ENCODE assay signal across 1 cellular context in the genomic region with DNA sequence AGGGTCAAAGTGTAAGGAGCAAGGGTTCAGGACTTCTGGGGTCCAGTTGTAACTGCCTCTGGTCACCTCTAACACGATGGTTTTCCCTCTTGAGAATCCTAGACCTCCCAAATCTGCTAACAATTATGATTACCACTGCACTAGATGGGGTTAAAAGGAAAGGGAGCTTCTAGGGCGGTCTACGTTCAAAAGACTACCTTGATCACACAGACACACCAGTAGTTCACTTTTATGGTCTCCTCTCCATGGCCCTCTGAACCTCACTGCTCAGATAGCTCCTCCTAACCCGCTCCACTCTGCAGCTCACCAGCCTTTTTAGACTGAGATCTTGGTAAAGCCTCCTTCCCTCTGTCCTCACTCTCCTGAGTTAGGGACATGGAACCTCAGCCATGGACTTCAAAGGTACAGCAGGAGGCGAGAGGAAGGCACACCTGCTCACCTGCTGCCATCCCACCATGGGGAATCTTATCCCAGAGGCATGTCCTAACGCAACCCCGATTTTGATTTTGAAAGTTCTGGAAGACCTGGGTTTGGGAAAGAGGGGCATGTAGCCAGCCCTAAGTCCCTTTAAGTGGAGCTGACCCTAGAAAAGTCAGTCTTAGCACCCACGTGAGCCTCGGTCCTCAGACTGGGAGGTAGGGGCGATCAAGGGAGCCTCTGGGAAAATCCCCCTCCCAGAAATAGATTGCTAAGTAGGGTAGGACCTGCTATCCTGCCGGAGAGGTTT.
TF ChIP-seq lines count a peak whose summit lies in the region.

No MANE protein-coding gene starts in this region.

TF ChIP-seq in HepG2, 621 proteins besides CTCF, POLR2A, EP300 and RAD21 (continued from another document and continues in another):
- TF ChIP-seq FOXA1 (IDR thresholded peaks at IDR 0.05) = no peak
- TF ChIP-seq FOXA1 (CRISPR knock-in tag; IDR thresholded peaks at IDR 0.05) = no peak
- TF ChIP-seq FOXK2 (IDR thresholded peaks at IDR 0.05) = no peak
- no peak for TF ChIP-seq ZNF549 (CRISPR knock-in tag; IDR thresholded peaks at IDR 0.05)
- no peak for TF ChIP-seq ZNF234 (CRISPR knock-in tag; conservative IDR thresholded peaks at IDR 0.05)
- TF ChIP-seq CBX5 (CRISPR knock-in tag; IDR thresholded peaks at IDR 0.05; ENCODE audit: borderline replicate concordance) = no peak; the same call in 1 of the 2 replicates
- no peak for TF ChIP-seq GTF3A (CRISPR knock-in tag; conservative IDR thresholded peaks at IDR 0.05)
- TF ChIP-seq, protein P1, sequence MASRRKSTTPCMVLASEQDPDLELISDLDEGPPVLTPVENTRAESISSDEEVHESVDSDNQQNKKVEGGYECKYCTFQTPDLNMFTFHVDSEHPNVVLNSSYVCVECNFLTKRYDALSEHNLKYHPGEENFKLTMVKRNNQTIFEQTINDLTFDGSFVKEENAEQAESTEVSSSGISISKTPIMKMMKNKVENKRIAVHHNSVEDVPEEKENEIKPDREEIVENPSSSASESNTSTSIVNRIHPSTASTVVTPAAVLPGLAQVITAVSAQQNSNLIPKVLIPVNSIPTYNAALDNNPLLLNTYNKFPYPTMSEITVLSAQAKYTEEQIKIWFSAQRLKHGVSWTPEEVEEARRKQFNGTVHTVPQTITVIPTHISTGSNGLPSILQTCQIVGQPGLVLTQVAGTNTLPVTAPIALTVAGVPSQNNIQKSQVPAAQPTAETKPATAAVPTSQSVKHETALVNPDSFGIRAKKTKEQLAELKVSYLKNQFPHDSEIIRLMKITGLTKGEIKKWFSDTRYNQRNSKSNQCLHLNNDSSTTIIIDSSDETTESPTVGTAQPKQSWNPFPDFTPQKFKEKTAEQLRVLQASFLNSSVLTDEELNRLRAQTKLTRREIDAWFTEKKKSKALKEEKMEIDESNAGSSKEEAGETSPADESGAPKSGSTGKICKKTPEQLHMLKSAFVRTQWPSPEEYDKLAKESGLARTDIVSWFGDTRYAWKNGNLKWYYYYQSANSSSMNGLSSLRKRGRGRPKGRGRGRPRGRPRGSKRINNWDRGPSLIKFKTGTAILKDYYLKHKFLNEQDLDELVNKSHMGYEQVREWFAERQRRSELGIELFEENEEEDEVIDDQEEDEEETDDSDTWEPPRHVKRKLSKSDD (CRISPR knock-in tag; IDR thresholded peaks at IDR 0.05; ENCODE audit: low read depth) = 0 out of 2 replicates have a peak, but pooled peaks have one; percentile 50
- TF ChIP-seq, protein P2, sequence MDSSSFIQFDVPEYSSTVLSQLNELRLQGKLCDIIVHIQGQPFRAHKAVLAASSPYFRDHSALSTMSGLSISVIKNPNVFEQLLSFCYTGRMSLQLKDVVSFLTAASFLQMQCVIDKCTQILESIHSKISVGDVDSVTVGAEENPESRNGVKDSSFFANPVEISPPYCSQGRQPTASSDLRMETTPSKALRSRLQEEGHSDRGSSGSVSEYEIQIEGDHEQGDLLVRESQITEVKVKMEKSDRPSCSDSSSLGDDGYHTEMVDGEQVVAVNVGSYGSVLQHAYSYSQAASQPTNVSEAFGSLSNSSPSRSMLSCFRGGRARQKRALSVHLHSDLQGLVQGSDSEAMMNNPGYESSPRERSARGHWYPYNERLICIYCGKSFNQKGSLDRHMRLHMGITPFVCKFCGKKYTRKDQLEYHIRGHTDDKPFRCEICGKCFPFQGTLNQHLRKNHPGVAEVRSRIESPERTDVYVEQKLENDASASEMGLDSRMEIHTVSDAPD (CRISPR knock-in tag; IDR thresholded peaks at IDR 0.05) = no peak
- TF ChIP-seq, protein P3, sequence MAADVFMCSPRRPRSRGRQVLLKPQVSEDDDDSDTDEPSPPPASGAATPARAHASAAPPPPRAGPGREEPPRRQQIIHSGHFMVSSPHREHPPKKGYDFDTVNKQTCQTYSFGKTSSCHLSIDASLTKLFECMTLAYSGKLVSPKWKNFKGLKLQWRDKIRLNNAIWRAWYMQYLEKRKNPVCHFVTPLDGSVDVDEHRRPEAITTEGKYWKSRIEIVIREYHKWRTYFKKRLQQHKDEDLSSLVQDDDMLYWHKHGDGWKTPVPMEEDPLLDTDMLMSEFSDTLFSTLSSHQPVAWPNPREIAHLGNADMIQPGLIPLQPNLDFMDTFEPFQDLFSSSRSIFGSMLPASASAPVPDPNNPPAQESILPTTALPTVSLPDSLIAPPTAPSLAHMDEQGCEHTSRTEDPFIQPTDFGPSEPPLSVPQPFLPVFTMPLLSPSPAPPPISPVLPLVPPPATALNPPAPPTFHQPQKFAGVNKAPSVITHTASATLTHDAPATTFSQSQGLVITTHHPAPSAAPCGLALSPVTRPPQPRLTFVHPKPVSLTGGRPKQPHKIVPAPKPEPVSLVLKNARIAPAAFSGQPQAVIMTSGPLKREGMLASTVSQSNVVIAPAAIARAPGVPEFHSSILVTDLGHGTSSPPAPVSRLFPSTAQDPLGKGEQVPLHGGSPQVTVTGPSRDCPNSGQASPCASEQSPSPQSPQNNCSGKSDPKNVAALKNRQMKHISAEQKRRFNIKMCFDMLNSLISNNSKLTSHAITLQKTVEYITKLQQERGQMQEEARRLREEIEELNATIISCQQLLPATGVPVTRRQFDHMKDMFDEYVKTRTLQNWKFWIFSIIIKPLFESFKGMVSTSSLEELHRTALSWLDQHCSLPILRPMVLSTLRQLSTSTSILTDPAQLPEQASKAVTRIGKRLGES (CRISPR knock-in tag; IDR thresholded peaks at IDR 0.05; ENCODE audit: borderline replicate concordance) = no peak
- no peak for TF ChIP-seq CENPX (CRISPR knock-in tag; IDR thresholded peaks at IDR 0.05)
- peak; percentile 60; the same call in 1 of the 2 replicates for TF ChIP-seq ZNF652 (CRISPR knock-in tag; IDR thresholded peaks at IDR 0.05; ENCODE audit: borderline replicate concordance, low read depth)
- TF ChIP-seq ZBTB20 (CRISPR knock-in tag; IDR thresholded peaks at IDR 0.05; ENCODE audit: borderline replicate concordance, low read depth) = no peak
- no peak for TF ChIP-seq CHCHD3 (CRISPR knock-in tag; IDR thresholded peaks at IDR 0.05)
- TF ChIP-seq ATM (IDR thresholded peaks at IDR 0.05; ENCODE audit: borderline replicate concordance) = no peak
- TF ChIP-seq ZNF747 (CRISPR knock-in tag; IDR thresholded peaks at IDR 0.05; ENCODE audit: borderline replicate concordance) = no peak
- TF ChIP-seq, protein P4, sequence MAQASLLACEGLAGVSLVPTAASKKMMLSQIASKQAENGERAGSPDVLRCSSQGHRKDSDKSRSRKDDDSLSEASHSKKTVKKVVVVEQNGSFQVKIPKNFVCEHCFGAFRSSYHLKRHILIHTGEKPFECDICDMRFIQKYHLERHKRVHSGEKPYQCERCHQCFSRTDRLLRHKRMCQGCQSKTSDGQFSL (CRISPR knock-in tag; IDR thresholded peaks at IDR 0.05) = no peak
- no peak for TF ChIP-seq ZKSCAN5 (CRISPR knock-in tag; IDR thresholded peaks at IDR 0.05)
- TF ChIP-seq WIZ (CRISPR knock-in tag; IDR thresholded peaks at IDR 0.05) = no peak
- TF ChIP-seq, protein P5, sequence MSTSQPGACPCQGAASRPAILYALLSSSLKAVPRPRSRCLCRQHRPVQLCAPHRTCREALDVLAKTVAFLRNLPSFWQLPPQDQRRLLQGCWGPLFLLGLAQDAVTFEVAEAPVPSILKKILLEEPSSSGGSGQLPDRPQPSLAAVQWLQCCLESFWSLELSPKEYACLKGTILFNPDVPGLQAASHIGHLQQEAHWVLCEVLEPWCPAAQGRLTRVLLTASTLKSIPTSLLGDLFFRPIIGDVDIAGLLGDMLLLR (CRISPR knock-in tag; IDR thresholded peaks at IDR 0.05) = no peak
- TF ChIP-seq SP5 (CRISPR knock-in tag; IDR thresholded peaks at IDR 0.05; ENCODE audit: borderline replicate concordance, low read depth) = no peak
- TF ChIP-seq, protein P6, sequence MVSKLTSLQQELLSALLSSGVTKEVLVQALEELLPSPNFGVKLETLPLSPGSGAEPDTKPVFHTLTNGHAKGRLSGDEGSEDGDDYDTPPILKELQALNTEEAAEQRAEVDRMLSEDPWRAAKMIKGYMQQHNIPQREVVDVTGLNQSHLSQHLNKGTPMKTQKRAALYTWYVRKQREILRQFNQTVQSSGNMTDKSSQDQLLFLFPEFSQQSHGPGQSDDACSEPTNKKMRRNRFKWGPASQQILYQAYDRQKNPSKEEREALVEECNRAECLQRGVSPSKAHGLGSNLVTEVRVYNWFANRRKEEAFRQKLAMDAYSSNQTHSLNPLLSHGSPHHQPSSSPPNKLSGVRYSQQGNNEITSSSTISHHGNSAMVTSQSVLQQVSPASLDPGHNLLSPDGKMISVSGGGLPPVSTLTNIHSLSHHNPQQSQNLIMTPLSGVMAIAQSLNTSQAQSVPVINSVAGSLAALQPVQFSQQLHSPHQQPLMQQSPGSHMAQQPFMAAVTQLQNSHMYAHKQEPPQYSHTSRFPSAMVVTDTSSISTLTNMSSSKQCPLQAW (CRISPR knock-in tag; IDR thresholded peaks at IDR 0.05) = no peak
- TF ChIP-seq, protein P7, sequence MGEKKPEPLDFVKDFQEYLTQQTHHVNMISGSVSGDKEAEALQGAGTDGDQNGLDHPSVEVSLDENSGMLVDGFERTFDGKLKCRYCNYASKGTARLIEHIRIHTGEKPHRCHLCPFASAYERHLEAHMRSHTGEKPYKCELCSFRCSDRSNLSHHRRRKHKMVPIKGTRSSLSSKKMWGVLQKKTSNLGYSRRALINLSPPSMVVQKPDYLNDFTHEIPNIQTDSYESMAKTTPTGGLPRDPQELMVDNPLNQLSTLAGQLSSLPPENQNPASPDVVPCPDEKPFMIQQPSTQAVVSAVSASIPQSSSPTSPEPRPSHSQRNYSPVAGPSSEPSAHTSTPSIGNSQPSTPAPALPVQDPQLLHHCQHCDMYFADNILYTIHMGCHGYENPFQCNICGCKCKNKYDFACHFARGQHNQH (CRISPR knock-in tag; IDR thresholded peaks at IDR 0.05) = no peak
- TF ChIP-seq, protein P8, sequence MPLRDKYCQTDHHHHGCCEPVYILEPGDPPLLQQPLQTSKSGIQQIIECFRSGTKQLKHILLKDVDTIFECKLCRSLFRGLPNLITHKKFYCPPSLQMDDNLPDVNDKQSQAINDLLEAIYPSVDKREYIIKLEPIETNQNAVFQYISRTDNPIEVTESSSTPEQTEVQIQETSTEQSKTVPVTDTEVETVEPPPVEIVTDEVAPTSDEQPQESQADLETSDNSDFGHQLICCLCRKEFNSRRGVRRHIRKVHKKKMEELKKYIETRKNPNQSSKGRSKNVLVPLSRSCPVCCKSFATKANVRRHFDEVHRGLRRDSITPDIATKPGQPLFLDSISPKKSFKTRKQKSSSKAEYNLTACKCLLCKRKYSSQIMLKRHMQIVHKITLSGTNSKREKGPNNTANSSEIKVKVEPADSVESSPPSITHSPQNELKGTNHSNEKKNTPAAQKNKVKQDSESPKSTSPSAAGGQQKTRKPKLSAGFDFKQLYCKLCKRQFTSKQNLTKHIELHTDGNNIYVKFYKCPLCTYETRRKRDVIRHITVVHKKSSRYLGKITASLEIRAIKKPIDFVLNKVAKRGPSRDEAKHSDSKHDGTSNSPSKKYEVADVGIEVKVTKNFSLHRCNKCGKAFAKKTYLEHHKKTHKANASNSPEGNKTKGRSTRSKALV (CRISPR knock-in tag; IDR thresholded peaks at IDR 0.05) = no peak
- TF ChIP-seq SNAPC2 (CRISPR knock-in tag; IDR thresholded peaks at IDR 0.05) = no peak
- no peak; the same call in 1 of the 2 replicates for TF ChIP-seq ZSCAN21 (CRISPR knock-in tag; IDR thresholded peaks at IDR 0.05; ENCODE audit: borderline replicate concordance)
- TF ChIP-seq ZNF274 (CRISPR knock-in tag; IDR thresholded peaks at IDR 0.05) = peak; percentile 23; the same call in 1 of the 2 replicates
- TF ChIP-seq GATAD1 (CRISPR knock-in tag; IDR thresholded peaks at IDR 0.05) = no peak
- TF ChIP-seq, protein P9, sequence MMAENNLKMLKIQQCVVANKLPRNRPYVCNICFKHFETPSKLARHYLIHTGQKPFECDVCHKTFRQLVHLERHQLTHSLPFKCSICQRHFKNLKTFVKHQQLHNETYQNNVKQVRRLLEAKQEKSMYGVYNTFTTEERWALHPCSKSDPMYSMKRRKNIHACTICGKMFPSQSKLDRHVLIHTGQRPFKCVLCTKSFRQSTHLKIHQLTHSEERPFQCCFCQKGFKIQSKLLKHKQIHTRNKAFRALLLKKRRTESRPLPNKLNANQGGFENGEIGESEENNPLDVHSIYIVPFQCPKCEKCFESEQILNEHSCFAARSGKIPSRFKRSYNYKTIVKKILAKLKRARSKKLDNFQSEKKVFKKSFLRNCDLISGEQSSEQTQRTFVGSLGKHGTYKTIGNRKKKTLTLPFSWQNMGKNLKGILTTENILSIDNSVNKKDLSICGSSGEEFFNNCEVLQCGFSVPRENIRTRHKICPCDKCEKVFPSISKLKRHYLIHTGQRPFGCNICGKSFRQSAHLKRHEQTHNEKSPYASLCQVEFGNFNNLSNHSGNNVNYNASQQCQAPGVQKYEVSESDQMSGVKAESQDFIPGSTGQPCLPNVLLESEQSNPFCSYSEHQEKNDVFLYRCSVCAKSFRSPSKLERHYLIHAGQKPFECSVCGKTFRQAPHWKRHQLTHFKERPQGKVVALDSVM (CRISPR knock-in tag; IDR thresholded peaks at IDR 0.05) = no peak
- TF ChIP-seq SSRP1 (CRISPR knock-in tag; IDR thresholded peaks at IDR 0.05) = 0 out of 2 replicates have a peak, but pooled peaks have one; percentile 47
- TF ChIP-seq, protein P10, sequence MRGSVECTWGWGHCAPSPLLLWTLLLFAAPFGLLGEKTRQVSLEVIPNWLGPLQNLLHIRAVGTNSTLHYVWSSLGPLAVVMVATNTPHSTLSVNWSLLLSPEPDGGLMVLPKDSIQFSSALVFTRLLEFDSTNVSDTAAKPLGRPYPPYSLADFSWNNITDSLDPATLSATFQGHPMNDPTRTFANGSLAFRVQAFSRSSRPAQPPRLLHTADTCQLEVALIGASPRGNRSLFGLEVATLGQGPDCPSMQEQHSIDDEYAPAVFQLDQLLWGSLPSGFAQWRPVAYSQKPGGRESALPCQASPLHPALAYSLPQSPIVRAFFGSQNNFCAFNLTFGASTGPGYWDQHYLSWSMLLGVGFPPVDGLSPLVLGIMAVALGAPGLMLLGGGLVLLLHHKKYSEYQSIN (CRISPR knock-in tag; IDR thresholded peaks at IDR 0.05; ENCODE audit: borderline replicate concordance) = no peak
- TF ChIP-seq, protein P11, sequence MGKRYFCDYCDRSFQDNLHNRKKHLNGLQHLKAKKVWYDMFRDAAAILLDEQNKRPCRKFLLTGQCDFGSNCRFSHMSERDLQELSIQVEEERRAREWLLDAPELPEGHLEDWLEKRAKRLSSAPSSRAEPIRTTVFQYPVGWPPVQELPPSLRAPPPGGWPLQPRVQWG (CRISPR knock-in tag; IDR thresholded peaks at IDR 0.05; ENCODE audit: borderline replicate concordance, low read depth) = no peak
- no peak for TF ChIP-seq ZNF552 (CRISPR knock-in tag; IDR thresholded peaks at IDR 0.05; ENCODE audit: borderline replicate concordance)
- no peak for TF ChIP-seq MIER2 (CRISPR knock-in tag; IDR thresholded peaks at IDR 0.05)
- no peak for TF ChIP-seq HDAC1 (CRISPR knock-in tag; IDR thresholded peaks at IDR 0.05)
- TF ChIP-seq ZZZ3 (CRISPR knock-in tag; IDR thresholded peaks at IDR 0.05; ENCODE audit: borderline replicate concordance) = no peak
- no peak for TF ChIP-seq MTA1 (CRISPR knock-in tag; IDR thresholded peaks at IDR 0.05; ENCODE audit: borderline replicate concordance)
- no peak for TF ChIP-seq ZFYVE20 (CRISPR knock-in tag; IDR thresholded peaks at IDR 0.05; ENCODE audit: borderline replicate concordance, low read depth)
- TF ChIP-seq, protein P12, sequence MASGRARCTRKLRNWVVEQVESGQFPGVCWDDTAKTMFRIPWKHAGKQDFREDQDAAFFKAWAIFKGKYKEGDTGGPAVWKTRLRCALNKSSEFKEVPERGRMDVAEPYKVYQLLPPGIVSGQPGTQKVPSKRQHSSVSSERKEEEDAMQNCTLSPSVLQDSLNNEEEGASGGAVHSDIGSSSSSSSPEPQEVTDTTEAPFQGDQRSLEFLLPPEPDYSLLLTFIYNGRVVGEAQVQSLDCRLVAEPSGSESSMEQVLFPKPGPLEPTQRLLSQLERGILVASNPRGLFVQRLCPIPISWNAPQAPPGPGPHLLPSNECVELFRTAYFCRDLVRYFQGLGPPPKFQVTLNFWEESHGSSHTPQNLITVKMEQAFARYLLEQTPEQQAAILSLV (CRISPR knock-in tag; IDR thresholded peaks at IDR 0.05; ENCODE audit: borderline replicate concordance) = peak; percentile 52; the same call in 1 of the 2 replicates
- no peak for TF ChIP-seq KMT2A (CRISPR knock-in tag; IDR thresholded peaks at IDR 0.05)
- no peak for TF ChIP-seq PAF1 (CRISPR knock-in tag; IDR thresholded peaks at IDR 0.05)
- TF ChIP-seq PTBP1 (IDR thresholded peaks at IDR 0.05; ENCODE audit: low read depth, low read length, poor library complexity, severe bottlenecking) = no peak
